In genomic region chr5:59693492-59693891, GRCh38 we compare ENCODE assay signal across 1 cellular context.
TF ChIP-seq lines count a peak whose summit lies in the region.

No MANE protein-coding gene starts in this region.

TF ChIP-seq in SK-N-SH treated with all-trans-retinoic acid at 6 μM for 48 hours, 23 proteins besides CTCF, POLR2A, EP300 and RAD21 (continued from another document):
- TF ChIP-seq CREB5 (CRISPR knock-in tag; IDR thresholded peaks at IDR 0.05; ENCODE audit: low read depth) = 0 out of 2 replicates have a peak, but pooled peaks have one; percentile 52
- no peak for TF ChIP-seq RARB (CRISPR knock-in tag; IDR thresholded peaks at IDR 0.05)
- peak; percentile 48; the same call in 1 of the 2 replicates for TF ChIP-seq TCF4 (CRISPR knock-in tag; IDR thresholded peaks at IDR 0.05; ENCODE audit: borderline replicate concordance)
- peak; percentile 95 for TF ChIP-seq ISL1 (CRISPR knock-in tag; IDR thresholded peaks at IDR 0.05)
- no peak; the same call in 1 of the 2 replicates for TF ChIP-seq POU6F1 (CRISPR knock-in tag; IDR thresholded peaks at IDR 0.05; ENCODE audit: borderline replicate concordance, low read depth)
- TF ChIP-seq SNAI2 (CRISPR knock-in tag; IDR thresholded peaks at IDR 0.05) = no peak
